1 cellular context compared by ENCODE assay signal in genomic region chr17:55433629-55434422, GRCh38.
TF ChIP-seq lines count a peak whose summit lies in the region.

No MANE protein-coding gene starts in this region.

TF ChIP-seq in HepG2, 621 proteins besides CTCF, POLR2A, EP300 and RAD21 (continued from another document and continues in another):
- TF ChIP-seq, protein P1, sequence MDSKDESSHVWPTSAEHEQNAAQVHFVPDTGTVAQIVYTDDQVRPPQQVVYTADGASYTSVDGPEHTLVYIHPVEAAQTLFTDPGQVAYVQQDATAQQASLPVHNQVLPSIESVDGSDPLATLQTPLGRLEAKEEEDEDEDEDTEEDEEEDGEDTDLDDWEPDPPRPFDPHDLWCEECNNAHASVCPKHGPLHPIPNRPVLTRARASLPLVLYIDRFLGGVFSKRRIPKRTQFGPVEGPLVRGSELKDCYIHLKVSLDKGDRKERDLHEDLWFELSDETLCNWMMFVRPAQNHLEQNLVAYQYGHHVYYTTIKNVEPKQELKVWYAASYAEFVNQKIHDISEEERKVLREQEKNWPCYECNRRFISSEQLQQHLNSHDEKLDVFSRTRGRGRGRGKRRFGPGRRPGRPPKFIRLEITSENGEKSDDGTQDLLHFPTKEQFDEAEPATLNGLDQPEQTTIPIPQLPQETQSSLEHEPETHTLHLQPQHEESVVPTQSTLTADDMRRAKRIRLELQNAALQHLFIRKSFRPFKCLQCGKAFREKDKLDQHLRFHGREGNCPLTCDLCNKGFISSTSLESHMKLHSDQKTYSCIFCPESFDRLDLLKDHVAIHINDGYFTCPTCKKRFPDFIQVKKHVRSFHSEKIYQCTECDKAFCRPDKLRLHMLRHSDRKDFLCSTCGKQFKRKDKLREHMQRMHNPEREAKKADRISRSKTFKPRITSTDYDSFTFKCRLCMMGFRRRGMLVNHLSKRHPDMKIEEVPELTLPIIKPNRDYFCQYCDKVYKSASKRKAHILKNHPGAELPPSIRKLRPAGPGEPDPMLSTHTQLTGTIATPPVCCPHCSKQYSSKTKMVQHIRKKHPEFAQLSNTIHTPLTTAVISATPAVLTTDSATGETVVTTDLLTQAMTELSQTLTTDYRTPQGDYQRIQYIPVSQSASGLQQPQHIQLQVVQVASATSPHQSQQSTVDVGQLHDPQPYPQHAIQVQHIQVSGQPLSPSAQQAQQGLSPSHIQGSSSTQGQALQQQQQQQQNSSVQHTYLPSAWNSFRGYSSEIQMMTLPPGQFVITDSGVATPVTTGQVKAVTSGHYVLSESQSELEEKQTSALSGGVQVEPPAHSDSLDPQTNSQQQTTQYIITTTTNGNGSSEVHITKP (CRISPR knock-in tag; IDR thresholded peaks at IDR 0.05; ENCODE audit: low read depth), result peak; percentile 31; the same call in 1 of the 2 replicates
- no peak for TF ChIP-seq SMAD1 (CRISPR knock-in tag; IDR thresholded peaks at IDR 0.05; ENCODE audit: borderline replicate concordance, low read depth)
- peak; percentile 92 for TF ChIP-seq RXRB (CRISPR knock-in tag; IDR thresholded peaks at IDR 0.05; ENCODE audit: borderline replicate concordance)
- no peak for TF ChIP-seq POLR2AphosphoS2 (IDR thresholded peaks at IDR 0.05; ENCODE audit: low read depth, low read length)
- no peak for TF ChIP-seq BORCS8-MEF2B (CRISPR knock-in tag; IDR thresholded peaks at IDR 0.05)
- TF ChIP-seq HNF1A (IDR thresholded peaks at IDR 0.05; ENCODE audit: low read depth), result peak; percentile 71
- TF ChIP-seq HNF1A (CRISPR knock-in tag; IDR thresholded peaks at IDR 0.05; ENCODE audit: borderline replicate concordance), result peak; percentile 56; the same call in 1 of the 2 replicates
- no peak for TF ChIP-seq ZNF703 (CRISPR knock-in tag; IDR thresholded peaks at IDR 0.05; ENCODE audit: borderline replicate concordance)
- TF ChIP-seq, protein P2, sequence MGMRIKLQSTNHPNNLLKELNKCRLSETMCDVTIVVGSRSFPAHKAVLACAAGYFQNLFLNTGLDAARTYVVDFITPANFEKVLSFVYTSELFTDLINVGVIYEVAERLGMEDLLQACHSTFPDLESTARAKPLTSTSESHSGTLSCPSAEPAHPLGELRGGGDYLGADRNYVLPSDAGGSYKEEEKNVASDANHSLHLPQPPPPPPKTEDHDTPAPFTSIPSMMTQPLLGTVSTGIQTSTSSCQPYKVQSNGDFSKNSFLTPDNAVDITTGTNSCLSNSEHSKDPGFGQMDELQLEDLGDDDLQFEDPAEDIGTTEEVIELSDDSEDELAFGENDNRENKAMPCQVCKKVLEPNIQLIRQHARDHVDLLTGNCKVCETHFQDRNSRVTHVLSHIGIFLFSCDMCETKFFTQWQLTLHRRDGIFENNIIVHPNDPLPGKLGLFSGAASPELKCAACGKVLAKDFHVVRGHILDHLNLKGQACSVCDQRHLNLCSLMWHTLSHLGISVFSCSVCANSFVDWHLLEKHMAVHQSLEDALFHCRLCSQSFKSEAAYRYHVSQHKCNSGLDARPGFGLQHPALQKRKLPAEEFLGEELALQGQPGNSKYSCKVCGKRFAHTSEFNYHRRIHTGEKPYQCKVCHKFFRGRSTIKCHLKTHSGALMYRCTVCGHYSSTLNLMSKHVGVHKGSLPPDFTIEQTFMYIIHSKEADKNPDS (CRISPR knock-in tag; IDR thresholded peaks at IDR 0.05), result no peak; the same call in 1 of the 2 replicates
- TF ChIP-seq SIX4 (CRISPR knock-in tag; IDR thresholded peaks at IDR 0.05), result no peak
- TF ChIP-seq, protein P3, sequence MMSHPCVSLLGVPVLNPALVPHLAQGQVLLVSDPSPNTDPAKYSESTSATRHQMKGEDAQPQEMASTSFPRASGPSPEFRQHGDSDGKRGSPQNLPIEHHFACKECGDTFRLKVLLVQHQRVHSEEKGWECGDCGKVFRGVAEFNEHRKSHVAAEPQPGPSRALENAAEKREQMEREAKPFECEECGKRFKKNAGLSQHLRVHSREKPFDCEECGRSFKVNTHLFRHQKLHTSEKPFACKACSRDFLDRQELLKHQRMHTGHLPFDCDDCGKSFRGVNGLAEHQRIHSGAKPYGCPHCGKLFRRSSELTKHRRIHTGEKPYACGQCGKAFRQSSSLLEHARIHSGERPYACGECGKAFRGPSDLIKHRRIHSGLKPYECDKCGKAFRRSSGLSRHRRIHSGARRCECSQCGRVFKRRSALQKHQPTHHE (CRISPR knock-in tag; IDR thresholded peaks at IDR 0.05; ENCODE audit: borderline replicate concordance), result peak; percentile 68; the same call in 1 of the 2 replicates
- TF ChIP-seq PREB (CRISPR knock-in tag; IDR thresholded peaks at IDR 0.05), result no peak
- no peak for TF ChIP-seq ZNF44 (CRISPR knock-in tag; IDR thresholded peaks at IDR 0.05)
- no peak for TF ChIP-seq ZNF550 (CRISPR knock-in tag; IDR thresholded peaks at IDR 0.05; ENCODE audit: borderline replicate concordance)
- peak; percentile 87 for TF ChIP-seq MIXL1 (CRISPR knock-in tag; IDR thresholded peaks at IDR 0.05)
- TF ChIP-seq, protein P4, sequence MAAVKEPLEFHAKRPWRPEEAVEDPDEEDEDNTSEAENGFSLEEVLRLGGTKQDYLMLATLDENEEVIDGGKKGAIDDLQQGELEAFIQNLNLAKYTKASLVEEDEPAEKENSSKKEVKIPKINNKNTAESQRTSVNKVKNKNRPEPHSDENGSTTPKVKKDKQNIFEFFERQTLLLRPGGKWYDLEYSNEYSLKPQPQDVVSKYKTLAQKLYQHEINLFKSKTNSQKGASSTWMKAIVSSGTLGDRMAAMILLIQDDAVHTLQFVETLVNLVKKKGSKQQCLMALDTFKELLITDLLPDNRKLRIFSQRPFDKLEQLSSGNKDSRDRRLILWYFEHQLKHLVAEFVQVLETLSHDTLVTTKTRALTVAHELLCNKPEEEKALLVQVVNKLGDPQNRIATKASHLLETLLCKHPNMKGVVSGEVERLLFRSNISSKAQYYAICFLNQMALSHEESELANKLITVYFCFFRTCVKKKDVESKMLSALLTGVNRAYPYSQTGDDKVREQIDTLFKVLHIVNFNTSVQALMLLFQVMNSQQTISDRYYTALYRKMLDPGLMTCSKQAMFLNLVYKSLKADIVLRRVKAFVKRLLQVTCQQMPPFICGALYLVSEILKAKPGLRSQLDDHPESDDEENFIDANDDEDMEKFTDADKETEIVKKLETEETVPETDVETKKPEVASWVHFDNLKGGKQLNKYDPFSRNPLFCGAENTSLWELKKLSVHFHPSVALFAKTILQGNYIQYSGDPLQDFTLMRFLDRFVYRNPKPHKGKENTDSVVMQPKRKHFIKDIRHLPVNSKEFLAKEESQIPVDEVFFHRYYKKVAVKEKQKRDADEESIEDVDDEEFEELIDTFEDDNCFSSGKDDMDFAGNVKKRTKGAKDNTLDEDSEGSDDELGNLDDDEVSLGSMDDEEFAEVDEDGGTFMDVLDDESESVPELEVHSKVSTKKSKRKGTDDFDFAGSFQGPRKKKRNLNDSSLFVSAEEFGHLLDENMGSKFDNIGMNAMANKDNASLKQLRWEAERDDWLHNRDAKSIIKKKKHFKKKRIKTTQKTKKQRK (IDR thresholded peaks at IDR 0.05; ENCODE audit: low read length), result no peak
- no peak for TF ChIP-seq ZNF180 (CRISPR knock-in tag; IDR thresholded peaks at IDR 0.05; ENCODE audit: borderline replicate concordance, low read depth)
- peak; percentile 43 for TF ChIP-seq GFI1 (CRISPR knock-in tag; IDR thresholded peaks at IDR 0.05; ENCODE audit: borderline replicate concordance)
- TF ChIP-seq ZNF7 (CRISPR knock-in tag; IDR thresholded peaks at IDR 0.05), result no peak
- peak; percentile 51 for TF ChIP-seq ELF1 (CRISPR knock-in tag; IDR thresholded peaks at IDR 0.05)
- TF ChIP-seq RFX1 (IDR thresholded peaks at IDR 0.05), result no peak
- no peak for TF ChIP-seq ZNF788 (CRISPR knock-in tag; IDR thresholded peaks at IDR 0.05; ENCODE audit: borderline replicate concordance)
- no peak for TF ChIP-seq EZH2 (conservative IDR thresholded peaks at IDR 0.05; ENCODE audit: low read depth, low read length)
- TF ChIP-seq ZFP1 (CRISPR knock-in tag; IDR thresholded peaks at IDR 0.05), result peak; percentile 87
- peak; percentile 52; the same call in 1 of the 2 replicates for TF ChIP-seq MEF2D (CRISPR knock-in tag; IDR thresholded peaks at IDR 0.05)
- no peak; the same call in 1 of the 2 replicates for TF ChIP-seq ADNP (CRISPR knock-in tag; IDR thresholded peaks at IDR 0.05)
- TF ChIP-seq ZFP36L2 (CRISPR knock-in tag; IDR thresholded peaks at IDR 0.05), result 0 out of 2 replicates have a peak, but pooled peaks have one; percentile 37
- TF ChIP-seq ATM (IDR thresholded peaks at IDR 0.05; ENCODE audit: borderline replicate concordance), result no peak
- TF ChIP-seq, protein P5, sequence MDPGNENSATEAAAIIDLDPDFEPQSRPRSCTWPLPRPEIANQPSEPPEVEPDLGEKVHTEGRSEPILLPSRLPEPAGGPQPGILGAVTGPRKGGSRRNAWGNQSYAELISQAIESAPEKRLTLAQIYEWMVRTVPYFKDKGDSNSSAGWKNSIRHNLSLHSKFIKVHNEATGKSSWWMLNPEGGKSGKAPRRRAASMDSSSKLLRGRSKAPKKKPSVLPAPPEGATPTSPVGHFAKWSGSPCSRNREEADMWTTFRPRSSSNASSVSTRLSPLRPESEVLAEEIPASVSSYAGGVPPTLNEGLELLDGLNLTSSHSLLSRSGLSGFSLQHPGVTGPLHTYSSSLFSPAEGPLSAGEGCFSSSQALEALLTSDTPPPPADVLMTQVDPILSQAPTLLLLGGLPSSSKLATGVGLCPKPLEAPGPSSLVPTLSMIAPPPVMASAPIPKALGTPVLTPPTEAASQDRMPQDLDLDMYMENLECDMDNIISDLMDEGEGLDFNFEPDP (CRISPR knock-in tag; conservative IDR thresholded peaks at IDR 0.05), result no peak
- no peak; the same call in 1 of the 2 replicates for TF ChIP-seq ZNF281 (CRISPR knock-in tag; IDR thresholded peaks at IDR 0.05; ENCODE audit: borderline replicate concordance)
- no peak for TF ChIP-seq ATAD3A (CRISPR knock-in tag; IDR thresholded peaks at IDR 0.05)
- TF ChIP-seq MIER2 (CRISPR knock-in tag; IDR thresholded peaks at IDR 0.05), result 0 out of 2 replicates have a peak, but pooled peaks have one; percentile 21
- peak; percentile 63; the same call in 1 of the 2 replicates for TF ChIP-seq ISL2 (CRISPR knock-in tag; IDR thresholded peaks at IDR 0.05)
- TF ChIP-seq ZNF343 (CRISPR knock-in tag; IDR thresholded peaks at IDR 0.05), result peak; percentile 52; the same call in 1 of the 2 replicates
- TF ChIP-seq ZFYVE20 (CRISPR knock-in tag; IDR thresholded peaks at IDR 0.05; ENCODE audit: borderline replicate concordance, low read depth), result no peak
- TF ChIP-seq GATA4 (IDR thresholded peaks at IDR 0.05; ENCODE audit: borderline replicate concordance, low read depth), result peak; percentile 79; the same call in 1 of the 2 replicates
- peak; percentile 70; the same call in 1 of the 2 replicates for TF ChIP-seq SOX5 (CRISPR knock-in tag; IDR thresholded peaks at IDR 0.05; ENCODE audit: borderline replicate concordance)
- no peak for TF ChIP-seq ZNF333 (CRISPR knock-in tag; IDR thresholded peaks at IDR 0.05; ENCODE audit: borderline replicate concordance)
- TF ChIP-seq IRF1 (CRISPR knock-in tag; IDR thresholded peaks at IDR 0.05; ENCODE audit: low read depth), result no peak
